Comparison of ENCODE assay signal across 22 cellular contexts in genomic region chr1:92244376-92244775, GRCh38. TPM values are rescaled to one million over a fixed set of nuclear protein-coding genes. Genes with fewer than 3 reads are reported as not detected.
DNase-seq lines count a peak whose midpoint lies in the region; ATAC-seq, FAIRE-seq and TF ChIP-seq lines count a peak whose summit lies in the region.
"Had no signal": no experiment of that assay in that cellular context is flagged by ENCODE, and none has a peak within 500 bp of the region (broad histone marks: within the 10 kb centered on the region; RNA-seq: fewer than 3 reads in every experiment).

No MANE protein-coding gene starts in this region.

- H3K9me3 Mint-ChIP-seq in stimulated activated naive B cell treated with anti-CD40 and anti-IgM and Interleukin-4, amounts not matched to agents 10 μg/mL and 1 μg/mL and 100 μg/mL, for 72 hours: no peaks in the 10 kb centered on the region
- H3K9me3 Mint-ChIP-seq: CD14-positive monocyte had no signal

- H3K4me3 Mint-ChIP-seq in stimulated activated naive B cell treated with anti-CD40 and anti-IgM and Interleukin-4, amounts not matched to agents 10 μg/mL and 1 μg/mL and 100 μg/mL, for 72 hours: no peak overlapping the region
- H3K4me3 Mint-ChIP-seq: CD14-positive monocyte had no signal

- no peaks in the 10 kb centered on the region for H3K4me1 Mint-ChIP-seq in stimulated activated naive B cell treated with anti-CD40 and anti-IgM and Interleukin-4, amounts not matched to agents 10 μg/mL and 1 μg/mL and 100 μg/mL, for 72 hours
- H3K4me1 Mint-ChIP-seq: CD14-positive monocyte had no signal

- H3K4me1 ChIP-seq in effector memory CD4-positive, alpha-beta T cell (ENCODE audit: control insufficient read depth, insufficient read depth, low read length, poor library complexity, severe bottlenecking): no peaks in the 10 kb centered on the region
- H3K4me1 ChIP-seq: A549, SJCRH30 had no signal

- H3K27ac ChIP-seq in effector memory CD4-positive, alpha-beta T cell (ENCODE audit: insufficient read depth, low read length, poor library complexity, severe bottlenecking): no peak overlapping the region
- H3K27ac ChIP-seq: A549, RWPE1, SJCRH30 had no signal

- H3K9me3 ChIP-seq in effector memory CD4-positive, alpha-beta T cell (ENCODE audit: control insufficient read depth, low read length): no peaks in the 10 kb centered on the region
- H3K9me3 ChIP-seq: A549, Caco-2, SJCRH30 had no signal

- no peak overlapping the region for H3K27ac Mint-ChIP-seq in stimulated activated naive B cell treated with anti-CD40 and anti-IgM and Interleukin-4, amounts not matched to agents 10 μg/mL and 1 μg/mL and 100 μg/mL, for 72 hours

- DNase-seq in AG10803 (ENCODE audit: low read depth): peak; percentile 1
- DNase-seq in GM18507 (ENCODE audit: extremely low spot score, insufficient read length, low read depth): no peak
- DNase-seq in bronchial epithelial cell (ENCODE audit: low read depth): peak; percentile 3
- peak; percentile 13 for DNase-seq in fibroblast of the aortic adventitia (ENCODE audit: low read depth)
- no peak for DNase-seq in effector memory CD4-positive, alpha-beta T cell
- DNase-seq in KBM-7: no peak
- DNase-seq in stimulated activated naive B cell treated with anti-CD40 and anti-IgM and Interleukin-4, amounts not matched to agents 10 μg/mL and 1 μg/mL and 100 μg/mL, for 72 hours: no peak
- DNase-seq: AML-193, Caco-2, NCI-H1436, NCI-H2029, NCI-H774, SJCRH30 had no signal

- no peak for ATAC-seq in stimulated activated naive B cell treated with anti-CD40 and anti-IgM and Interleukin-4, amounts not matched to agents 10 μg/mL and 1 μg/mL and 100 μg/mL, for 72 hours (replicated peaks)
- ATAC-seq: A549, GM12878, K562 had no signal

- TF ChIP-seq CTCF in AG10803 (conservative IDR thresholded peaks at IDR 0.05; ENCODE audit: low read length) (no peak), bronchial epithelial cell (IDR thresholded peaks at IDR 0.05; ENCODE audit: insufficient read depth, low read length, severe bottlenecking) (no peak), fibroblast of the aortic adventitia (IDR thresholded peaks at IDR 0.05; ENCODE audit: insufficient read depth, low read length) (no peak)

- H3K36me3 ChIP-seq in bronchial epithelial cell (ENCODE audit: control insufficient read depth, insufficient read depth, low read length): no peaks in the 10 kb centered on the region
- peaks cover 5% of the 10 kb centered on the region for H3K36me3 ChIP-seq in effector memory CD4-positive, alpha-beta T cell (ENCODE audit: control insufficient read depth, insufficient read depth, low read length)

- peaks cover 8 to 9% of the 10 kb centered on the region in 2 donors for H3K36me3 Mint-ChIP-seq in stimulated activated naive B cell treated with anti-CD40 and anti-IgM and Interleukin-4, amounts not matched to agents 10 μg/mL and 1 μg/mL and 100 μg/mL, for 72 hours

- no peaks in the 10 kb centered on the region for H3K27me3 Mint-ChIP-seq in stimulated activated naive B cell treated with anti-CD40 and anti-IgM and Interleukin-4, amounts not matched to agents 10 μg/mL and 1 μg/mL and 100 μg/mL, for 72 hours

- H3K27me3 ChIP-seq in bronchial epithelial cell (ENCODE audit: control insufficient read depth, insufficient read depth, low read length): no peaks in the 10 kb centered on the region
- no peaks in the 10 kb centered on the region for H3K27me3 ChIP-seq in effector memory CD4-positive, alpha-beta T cell (replicated peaks; ENCODE audit: control insufficient read depth, insufficient read depth, low read length, poor library complexity, severe bottlenecking)
- H3K27me3 ChIP-seq: SJCRH30 had no signal

- FAIRE-seq in GM18507 (lab: Jason Lieb, UNC) (peak; percentile 15), bronchial epithelial cell (lab: Jason Lieb, UNC) (no peak)
- FAIRE-seq: A549, GM12878, H1 had no signal

- H3K4me3 ChIP-seq in AG10803 (ENCODE audit: low read length) (no peak overlapping the region), bronchial epithelial cell (ENCODE audit: low read depth, low read length) (no peak overlapping the region), fibroblast of the aortic adventitia (ENCODE audit: low read depth, low read length) (no peak overlapping the region)
- H3K4me3 ChIP-seq in effector memory CD4-positive, alpha-beta T cell (ENCODE audit: insufficient read depth, low read depth, low read length, poor library complexity, severe bottlenecking): no peak overlapping the region
- H3K4me3 ChIP-seq: A549, GM12878, K562, SJCRH30 had no signal

- in situ Hi-C loops in KBM-7 (cut with MboI; ENCODE audit: low pct_unique_long_range_greater_than_20kb, low sequenced_read_pairs): no loop called here

RNA-seq across cellular contexts. Expression of gene C1orf146, which starts 26.7 kb away (rescaled TPM):
- total RNA-seq in bronchial epithelial cell: not detected in 2 replicates
- not detected in 2 replicates for total RNA-seq in fibroblast of the aortic adventitia (ENCODE audit: low replicate concordance)
- total RNA-seq: Caco-2, G401, GM12878, H1, K562, NCI-H460, PC-3, SJCRH30 had no signal

RNA-seq across cellular contexts. Expression of gene GLMN, which starts 54.4 kb away (rescaled TPM):
- total RNA-seq in bronchial epithelial cell (4.5 and 4.7 TPM in 2 replicates), fibroblast of the aortic adventitia (ENCODE audit: low replicate concordance) (3.8 and 18.0 TPM in 2 replicates)

RNA-seq across cellular contexts. Expression of gene RPAP2, which starts 54.5 kb away (rescaled TPM):
- 4.7 and 5.1 TPM in 2 replicates for total RNA-seq in bronchial epithelial cell
- total RNA-seq in fibroblast of the aortic adventitia (ENCODE audit: low replicate concordance): 4.4 and 16.1 TPM in 2 replicates

Comparison
In these comparisons a context has a peak if more than half of its experiments do, and no peak if none do; other contexts are left out.
1. DNase-seq: peak in AG10803 (single experiment), bronchial epithelial cell (single experiment) and fibroblast of the aortic adventitia (single experiment); none in GM18507 (single experiment), effector memory CD4-positive, alpha-beta T cell (0 of 3), KBM-7 (single experiment) and stimulated activated naive B cell treated with anti-CD40 and anti-IgM and Interleukin-4, amounts not matched to agents 10 μg/mL and 1 μg/mL and 100 μg/mL, for 72 hours (single experiment).